In genomic region chr17:28404461-28404811, GRCh38 we compare ENCODE assay signal across 12 cellular contexts. TPM values are rescaled to one million over a fixed set of nuclear protein-coding genes. Genes with fewer than 3 reads are reported as not detected.
DNase-seq lines count a peak whose midpoint lies in the region; ATAC-seq, FAIRE-seq and TF ChIP-seq lines count a peak whose summit lies in the region.
"Had no signal": no experiment of that assay in that cellular context is flagged by ENCODE, and none has a peak within 500 bp of the region (broad histone marks: within the 10 kb centered on the region; RNA-seq: fewer than 3 reads in every experiment).

No MANE protein-coding gene starts in this region.

- TF ChIP-seq POLR2A in HepG2 (IDR thresholded peaks at IDR 0.05; ENCODE audit: insufficient read depth in 1 of 2, low read depth in 2 of 2, low read length in 2 of 2) = no peak

- DNase-seq in activated CD4-positive, alpha-beta T cell treated with anti-CD3 and anti-CD28 coated beads, Interleukin-2, amount 10 ng/mL, durations not matched to agents 24 days and 14 days = no peak
- no peak for DNase-seq in activated CD4-positive, alpha-beta T cell treated with anti-CD3 and anti-CD28 coated beads, Interleukin-2, amount 50 U/mL, for 1 hour
- DNase-seq in HepG2 (ENCODE audit: low spot score) (no peak), smooth muscle cell (lab: John Stamatoyannopoulos, UW; ENCODE audit: unreplicated experiment) (no peak), foreskin fibroblast (no peak), Ammon's horn (ENCODE audit: low spot score) (no peak), DMS53 (lab: John Stamatoyannopoulos, UW) (no peak)
- DNase-seq: HCEC 1CT, NCI-H446 treated with DMSO at 0.1 percent for 48 hours had no signal

- no peak overlapping the region for H3K27ac Mint-ChIP-seq in activated CD4-positive, alpha-beta T cell treated with anti-CD3 and anti-CD28 coated beads, Interleukin-2, amount 10 ng/mL, durations not matched to agents 24 days and 14 days

- no peak for FAIRE-seq in HepG2 (lab: Jason Lieb, UNC)

- in situ Hi-C loops in HepG2 (cut with HindIII; ENCODE audit: extremely low pct_ligation_motif_present, low pct_unique_long_range_greater_than_20kb) = no loop called here

- peaks cover 3% of the 10 kb centered on the region for H3K36me3 Mint-ChIP-seq in activated CD4-positive, alpha-beta T cell treated with anti-CD3 and anti-CD28 coated beads, Interleukin-2, amount 10 ng/mL, durations not matched to agents 24 days and 14 days (ENCODE audit: low read depth)

- TF ChIP-seq RAD21 in HepG2 (CRISPR knock-in tag; IDR thresholded peaks at IDR 0.05) = no peak

- CTCF ChIA-PET in HepG2 (lab: Yijun Ruan, JAX; ENCODE audit: low intra/inter-chr PET ratio, low total read pairs) = no interaction called here

- no peaks in the 10 kb centered on the region for H3F3A ChIP-seq in smooth muscle cell (ENCODE audit: low read depth)

- peaks cover 3% of the 10 kb centered on the region for H3K27me3 Mint-ChIP-seq in activated CD4-positive, alpha-beta T cell treated with anti-CD3 and anti-CD28 coated beads, Interleukin-2, amount 10 ng/mL, durations not matched to agents 24 days and 14 days

- peak overlapping the region; percentile 79 for H3K9ac ChIP-seq in HepG2 (ENCODE audit: insufficient read depth, low read depth, low read length)
- H3K9ac ChIP-seq in smooth muscle cell (ENCODE audit: low read depth) = no peak overlapping the region

- TF ChIP-seq CTCF in HepG2 (CRISPR knock-in tag; IDR thresholded peaks at IDR 0.05) = no peak
- no peak for TF ChIP-seq CTCF in smooth muscle cell (IDR thresholded peaks at IDR 0.05; ENCODE audit: borderline replicate concordance, insufficient read depth, poor library complexity, severe bottlenecking)
- TF ChIP-seq CTCF in foreskin fibroblast (IDR thresholded peaks at IDR 0.05; ENCODE audit: low read depth, low read length) = no peak

- WGBS in adipose tissue, 3 donors = 82 to 94% (median 94%) methylated on average over 5 of the region's 5 CpGs
- 56% methylated on average over 5 of the region's 5 CpGs for WGBS in HepG2 (ENCODE audit: low lambda C conversion rate)
- WGBS in smooth muscle cell (ENCODE audit: low lambda C conversion rate) = 97% methylated on average over 5 of the region's 5 CpGs

- no peak for TF ChIP-seq EP300 in HepG2 (IDR thresholded peaks at IDR 0.05; ENCODE audit: low read depth in 2 of 2, low read length in 2 of 2)
- TF ChIP-seq EP300 in HepG2 (CRISPR knock-in tag; IDR thresholded peaks at IDR 0.05; ENCODE audit: borderline replicate concordance) = no peak

- H3K4me1 Mint-ChIP-seq in activated CD4-positive, alpha-beta T cell treated with anti-CD3 and anti-CD28 coated beads, Interleukin-2, amount 10 ng/mL, durations not matched to agents 24 days and 14 days = peaks cover 7% of the 10 kb centered on the region

- H3K4me1 ChIP-seq in HepG2 (ENCODE audit: insufficient read depth, low read length) (peaks cover 31% of the 10 kb centered on the region), smooth muscle cell (ENCODE audit: low read depth) (peaks cover 6% of the 10 kb centered on the region)

- H2AFZ ChIP-seq in HepG2 (ENCODE audit: low read length) (no peak overlapping the region), smooth muscle cell (ENCODE audit: low read depth) (no peak overlapping the region)

- BruUV-seq in HepG2 (replicated peaks; lab: Mats Ljungman, UMichigan) = no TSS peak

- no peaks in the 10 kb centered on the region for H3K9me3 Mint-ChIP-seq in activated CD4-positive, alpha-beta T cell treated with anti-CD3 and anti-CD28 coated beads, Interleukin-2, amount 10 ng/mL, durations not matched to agents 24 days and 14 days

- POLR2A ChIA-PET in HepG2 (lab: Yijun Ruan, JAX) = interaction anchor here (0.8 to 3.4 kb wide), 13 partner anchors 9 to 146 kb away, joined by 3 to 122 read pairs (median 18); partner anchors contain the start of genes IFT20, POLDIP2, SARM1 and SEBOX

- H3K36me3 ChIP-seq in HepG2 (replicated peaks in 1 of 2; ENCODE audit: control insufficient read depth in 1 of 2, insufficient read depth in 2 of 2, low read length in 2 of 2) = peaks cover 9 to 33% of the 10 kb centered on the region in 2 experiments
- H3K36me3 ChIP-seq in smooth muscle cell (ENCODE audit: low read depth) = no peaks in the 10 kb centered on the region

- peak; percentile 32 for ATAC-seq in HepG2

- H3K4me3 ChIP-seq in HepG2 (replicated peaks in 1 of 3; ENCODE audit: insufficient read depth in 1 of 3, low read depth in 2 of 3, low read length in 3 of 3) (peak overlapping the region; percentile 68 to 84 (median 76); a peak in 5 of 6 replicates), smooth muscle cell (peak overlapping the region; percentile 95), foreskin fibroblast (ENCODE audit: low read depth in 1 of 2, low read length in 2 of 2) (no peak overlapping the region)

- H3K4me3 Mint-ChIP-seq in activated CD4-positive, alpha-beta T cell treated with anti-CD3 and anti-CD28 coated beads, Interleukin-2, amount 10 ng/mL, durations not matched to agents 24 days and 14 days = peak overlapping the region; percentile 19

- H4K20me1 ChIP-seq in HepG2 (ENCODE audit: insufficient read depth, low read length) (no peaks in the 10 kb centered on the region), smooth muscle cell (ENCODE audit: low read depth) (no peaks in the 10 kb centered on the region)

- intact Hi-C loops in activated CD4-positive, alpha-beta T cell treated with anti-CD3 and anti-CD28 coated beads, Interleukin-2, amount 10 ng/mL, durations not matched to agents 24 days and 14 days (cut with micrococcal nuclease) = no loop called here
- intact Hi-C loops in HepG2 (cut with micrococcal nuclease; ENCODE audit: unreplicated experiment) = no loop called here

- H3K9me3 ChIP-seq in HepG2 (ENCODE audit: low read length) (no peaks in the 10 kb centered on the region), smooth muscle cell (replicated peaks; ENCODE audit: low read depth) (no peaks in the 10 kb centered on the region)

- H3K27ac ChIP-seq in adipose tissue (ENCODE audit: low read depth, low read length) (peak overlapping the region; percentile 18), HepG2 (ENCODE audit: extremely low read length, insufficient read depth, low read length) (peak overlapping the region; percentile 67), smooth muscle cell (ENCODE audit: low read depth) (no peak overlapping the region)

- H3K27me3 ChIP-seq in HepG2 (ENCODE audit: control insufficient read depth in 1 of 2, insufficient read depth in 2 of 2, low read length in 2 of 2) = no peaks in the 10 kb centered on the region; a peak in 1 of 5 replicates
- no peaks in the 10 kb centered on the region for H3K27me3 ChIP-seq in smooth muscle cell (ENCODE audit: low read depth)

- H3K79me2 ChIP-seq in HepG2 (ENCODE audit: insufficient read depth, low read length) = peaks cover 13% of the 10 kb centered on the region
- H3K79me2 ChIP-seq in smooth muscle cell (ENCODE audit: low read depth) = no peaks in the 10 kb centered on the region

- H3K4me2 ChIP-seq in HepG2 (ENCODE audit: low read depth, low read length) (peak overlapping the region; percentile 97), smooth muscle cell (peak overlapping the region; percentile 100)

RNA-seq across cellular contexts. Expression of gene SLC46A1, which starts 1.6 kb away (rescaled TPM):
- total RNA-seq in activated CD4-positive, alpha-beta T cell treated with anti-CD3 and anti-CD28 coated beads, Interleukin-2, amount 10 ng/mL, durations not matched to agents 24 days and 14 days = 7.0 and 7.9 TPM in 2 replicates
- 1 to 10 TPM; 1.2 to 5.3 (median 3.9) TPM for polyA plus RNA-seq in adipose tissue
- 9.4 and 22.6 TPM in 2 replicates for total RNA-seq in HepG2 (2016; rRNA removed; fragmentation: Illumina TruSeq; extraction: Trizol)
- total RNA-seq in HepG2 (2016; cell fraction: cytosol; rRNA removed; fragmentation: Illumina TruSeq; extraction: Trizol; ENCODE audit: low read depth) = 3.5 and 5.4 TPM in 2 replicates
- total RNA-seq in HepG2 (2016; cell fraction: insoluble cytoplasmic fraction; rRNA removed; fragmentation: Illumina TruSeq; extraction: Trizol) = 9.1 and 22.4 TPM in 2 replicates
- 5.8 and 10.3 TPM in 2 replicates for total RNA-seq in HepG2 (2016; cell fraction: membrane; rRNA removed; fragmentation: Illumina TruSeq; extraction: Trizol)
- total RNA-seq in HepG2 (2016; cell fraction: nucleus; rRNA removed; fragmentation: Illumina TruSeq; extraction: Trizol) = 30.8 and 32.9 TPM in 2 replicates
- 19.6 and 25.8 TPM in 2 replicates for polyA plus RNA-seq in HepG2 (2011; rRNA removed)
- 12.7 and 13.7 TPM in 2 replicates for polyA plus RNA-seq in HepG2 (2011; cell fraction: cytosol; rRNA removed)
- 30.3 and 37.6 TPM in 2 replicates for polyA plus RNA-seq in HepG2 (2011; cell fraction: nucleus; rRNA removed)
- 14.5 and 20.5 TPM in 2 replicates for polyA plus RNA-seq in HepG2 (2012)
- polyA plus RNA-seq in HepG2 (2016; cell fraction: cytosol; fragmentation: Illumina TruSeq; extraction: Trizol; ENCODE audit: low read depth) = 1.8 and 2.3 TPM in 2 replicates
- polyA plus RNA-seq in HepG2 (2016; cell fraction: insoluble cytoplasmic fraction; fragmentation: Illumina TruSeq; extraction: Trizol; ENCODE audit: low read depth) = 9.0 and 9.7 TPM in 2 replicates
- polyA plus RNA-seq in HepG2 (2016; cell fraction: membrane; fragmentation: Illumina TruSeq; extraction: Trizol; ENCODE audit: low read depth) = 2.4 and 3.5 TPM in 2 replicates
- 37.8 and 44.2 TPM in 2 replicates for polyA plus RNA-seq in HepG2 (2016; cell fraction: nucleus; fragmentation: Illumina TruSeq; extraction: Trizol; ENCODE audit: insufficient read depth, low read depth)
- 37.9 and 60.4 TPM in 2 replicates for polyA minus RNA-seq in HepG2 (2011; rRNA and poly(A)+ RNA removed; ENCODE audit: low replicate concordance)
- 16.3 and 22.3 TPM in 2 replicates for polyA minus RNA-seq in HepG2 (2011; cell fraction: cytosol; rRNA and poly(A)+ RNA removed)
- polyA minus RNA-seq in HepG2 (2011; cell fraction: nucleus; rRNA and poly(A)+ RNA removed) = 31.0 and 41.5 TPM in 2 replicates
- 5.1 and 20.9 TPM in 2 replicates for total RNA-seq in smooth muscle cell
- polyA plus RNA-seq in smooth muscle cell = 7.0 and 10.3 TPM in 2 replicates

RNA-seq across cellular contexts. Expression of gene SARM1, which starts 32.9 kb away (rescaled TPM):
- 36.4 and 37.7 TPM in 2 replicates for total RNA-seq in activated CD4-positive, alpha-beta T cell treated with anti-CD3 and anti-CD28 coated beads, Interleukin-2, amount 10 ng/mL, durations not matched to agents 24 days and 14 days
- polyA plus RNA-seq in adipose tissue = 10 to 100 TPM in 1 of 3 donors, 1 to 10 TPM in 2; 3.7 to 13.1 (median 9.8) TPM
- total RNA-seq in HepG2 (2016; rRNA removed; fragmentation: Illumina TruSeq; extraction: Trizol) = 0.25 and 0.73 TPM in 2 replicates
- 0.09 and 0.20 TPM in 2 replicates for total RNA-seq in HepG2 (2016; cell fraction: cytosol; rRNA removed; fragmentation: Illumina TruSeq; extraction: Trizol; ENCODE audit: low read depth)
- 0.73 and 0.78 TPM in 2 replicates for total RNA-seq in HepG2 (2016; cell fraction: insoluble cytoplasmic fraction; rRNA removed; fragmentation: Illumina TruSeq; extraction: Trizol)
- 0.09 and 0.28 TPM in 2 replicates for total RNA-seq in HepG2 (2016; cell fraction: membrane; rRNA removed; fragmentation: Illumina TruSeq; extraction: Trizol)
- total RNA-seq in HepG2 (2016; cell fraction: nucleus; rRNA removed; fragmentation: Illumina TruSeq; extraction: Trizol) = 0.84 and 0.94 TPM in 2 replicates
- 0.86 and 1.1 TPM in 2 replicates for polyA plus RNA-seq in HepG2 (2011; rRNA removed)
- polyA plus RNA-seq in HepG2 (2011; cell fraction: cytosol; rRNA removed) = 0.30 and 0.56 TPM in 2 replicates
- 5.4 and 6.1 TPM in 2 replicates for polyA plus RNA-seq in HepG2 (2011; cell fraction: nucleus; rRNA removed)
- 0.36 and 3.0 TPM in 2 replicates for polyA plus RNA-seq in HepG2 (2012)
- polyA plus RNA-seq in HepG2 (2016; cell fraction: cytosol; fragmentation: Illumina TruSeq; extraction: Trizol; ENCODE audit: low read depth) = 0.14 and 0.16 TPM in 2 replicates
- polyA plus RNA-seq in HepG2 (2016; cell fraction: insoluble cytoplasmic fraction; fragmentation: Illumina TruSeq; extraction: Trizol; ENCODE audit: low read depth) = 0.27 and 0.61 TPM in 2 replicates
- 0.22 and 0.23 TPM in 2 replicates for polyA plus RNA-seq in HepG2 (2016; cell fraction: membrane; fragmentation: Illumina TruSeq; extraction: Trizol; ENCODE audit: low read depth)
- 2.1 and 2.7 TPM in 2 replicates for polyA plus RNA-seq in HepG2 (2016; cell fraction: nucleus; fragmentation: Illumina TruSeq; extraction: Trizol; ENCODE audit: insufficient read depth, low read depth)
- 2.2 and 23.4 TPM in 2 replicates for polyA minus RNA-seq in HepG2 (2011; rRNA and poly(A)+ RNA removed; ENCODE audit: low replicate concordance)
- 0.09 and 0.30 TPM in 2 replicates for polyA minus RNA-seq in HepG2 (2011; cell fraction: cytosol; rRNA and poly(A)+ RNA removed)
- polyA minus RNA-seq in HepG2 (2011; cell fraction: nucleus; rRNA and poly(A)+ RNA removed) = 3.9 TPM in 2 replicates
- 8.2 and 13.4 TPM in 2 replicates for total RNA-seq in smooth muscle cell
- polyA plus RNA-seq in smooth muscle cell = 8.3 and 8.7 TPM in 2 replicates

RNA-seq across cellular contexts. Expression of gene VTN, which starts 34.3 kb away (rescaled TPM):
- total RNA-seq in activated CD4-positive, alpha-beta T cell treated with anti-CD3 and anti-CD28 coated beads, Interleukin-2, amount 10 ng/mL, durations not matched to agents 24 days and 14 days = 0.23 and 0.24 TPM in 2 replicates
- polyA plus RNA-seq in adipose tissue = 1 to 10 TPM; 2.1 to 6.9 (median 2.1) TPM
- total RNA-seq in HepG2 (2016; rRNA removed; fragmentation: Illumina TruSeq; extraction: Trizol) = 43.9 and 108 TPM in 2 replicates
- 11.6 and 13.5 TPM in 2 replicates for total RNA-seq in HepG2 (2016; cell fraction: cytosol; rRNA removed; fragmentation: Illumina TruSeq; extraction: Trizol; ENCODE audit: low read depth)
- 42.5 and 110 TPM in 2 replicates for total RNA-seq in HepG2 (2016; cell fraction: insoluble cytoplasmic fraction; rRNA removed; fragmentation: Illumina TruSeq; extraction: Trizol)
- total RNA-seq in HepG2 (2016; cell fraction: membrane; rRNA removed; fragmentation: Illumina TruSeq; extraction: Trizol) = 21.9 and 23.9 TPM in 2 replicates
- 103 and 124 TPM in 2 replicates for total RNA-seq in HepG2 (2016; cell fraction: nucleus; rRNA removed; fragmentation: Illumina TruSeq; extraction: Trizol)
- polyA plus RNA-seq in HepG2 (2011; rRNA removed) = 131 and 230 TPM in 2 replicates
- 124 and 146 TPM in 2 replicates for polyA plus RNA-seq in HepG2 (2011; cell fraction: cytosol; rRNA removed)
- 140 and 166 TPM in 2 replicates for polyA plus RNA-seq in HepG2 (2011; cell fraction: nucleus; rRNA removed)
- 284 and 339 TPM in 2 replicates for polyA plus RNA-seq in HepG2 (2012)
- polyA plus RNA-seq in HepG2 (2016; cell fraction: cytosol; fragmentation: Illumina TruSeq; extraction: Trizol; ENCODE audit: low read depth) = 22.3 and 24.7 TPM in 2 replicates
- polyA plus RNA-seq in HepG2 (2016; cell fraction: insoluble cytoplasmic fraction; fragmentation: Illumina TruSeq; extraction: Trizol; ENCODE audit: low read depth) = 46.3 and 58.2 TPM in 2 replicates
- polyA plus RNA-seq in HepG2 (2016; cell fraction: membrane; fragmentation: Illumina TruSeq; extraction: Trizol; ENCODE audit: low read depth) = 29.7 and 32.6 TPM in 2 replicates
- 199 and 223 TPM in 2 replicates for polyA plus RNA-seq in HepG2 (2016; cell fraction: nucleus; fragmentation: Illumina TruSeq; extraction: Trizol; ENCODE audit: insufficient read depth, low read depth)
- polyA minus RNA-seq in HepG2 (2011; rRNA and poly(A)+ RNA removed; ENCODE audit: low replicate concordance) = 37.6 and 134 TPM in 2 replicates
- polyA minus RNA-seq in HepG2 (2011; cell fraction: cytosol; rRNA and poly(A)+ RNA removed) = 45.8 and 97.8 TPM in 2 replicates
- polyA minus RNA-seq in HepG2 (2011; cell fraction: nucleus; rRNA and poly(A)+ RNA removed) = 30.3 and 66.1 TPM in 2 replicates
- 60.3 and 90.5 TPM in 2 replicates for total RNA-seq in smooth muscle cell
- polyA plus RNA-seq in smooth muscle cell = 71.2 and 90.3 TPM in 2 replicates
- total RNA-seq: HT-29 had no signal

RNA-seq across cellular contexts. Expression of gene SEBOX, which starts 39.4 kb away (rescaled TPM):
- not detected in 2 replicates for total RNA-seq in activated CD4-positive, alpha-beta T cell treated with anti-CD3 and anti-CD28 coated beads, Interleukin-2, amount 10 ng/mL, durations not matched to agents 24 days and 14 days
- polyA plus RNA-seq in adipose tissue (not detected), HepG2 (2011; rRNA removed) (not detected in 2 replicates), smooth muscle cell (not detected in 2 replicates)
- total RNA-seq in HepG2 (2016; rRNA removed; fragmentation: Illumina TruSeq; extraction: Trizol) (not detected in 2 replicates), smooth muscle cell (not detected in 2 replicates)
- not detected in 2 replicates for total RNA-seq in HepG2 (2016; cell fraction: cytosol; rRNA removed; fragmentation: Illumina TruSeq; extraction: Trizol; ENCODE audit: low read depth)
- total RNA-seq in HepG2 (2016; cell fraction: insoluble cytoplasmic fraction; rRNA removed; fragmentation: Illumina TruSeq; extraction: Trizol) = not detected in 2 replicates
- total RNA-seq in HepG2 (2016; cell fraction: membrane; rRNA removed; fragmentation: Illumina TruSeq; extraction: Trizol) = not detected in 2 replicates
- total RNA-seq in HepG2 (2016; cell fraction: nucleus; rRNA removed; fragmentation: Illumina TruSeq; extraction: Trizol) = not detected in 2 replicates
- not detected in 2 replicates for polyA plus RNA-seq in HepG2 (2011; cell fraction: cytosol; rRNA removed)
- polyA plus RNA-seq in HepG2 (2011; cell fraction: nucleus; rRNA removed) = 0.43 TPM in 1 of 2 replicates, not detected in the other
- polyA plus RNA-seq in HepG2 (2012) = not detected in 2 replicates
- polyA plus RNA-seq in HepG2 (2016; cell fraction: cytosol; fragmentation: Illumina TruSeq; extraction: Trizol; ENCODE audit: low read depth) = not detected in 2 replicates
- polyA plus RNA-seq in HepG2 (2016; cell fraction: insoluble cytoplasmic fraction; fragmentation: Illumina TruSeq; extraction: Trizol; ENCODE audit: low read depth) = not detected in 2 replicates
- polyA plus RNA-seq in HepG2 (2016; cell fraction: membrane; fragmentation: Illumina TruSeq; extraction: Trizol; ENCODE audit: low read depth) = not detected in 2 replicates
- polyA plus RNA-seq in HepG2 (2016; cell fraction: nucleus; fragmentation: Illumina TruSeq; extraction: Trizol; ENCODE audit: insufficient read depth, low read depth) = not detected in 2 replicates
- polyA minus RNA-seq in HepG2 (2011; rRNA and poly(A)+ RNA removed; ENCODE audit: low replicate concordance) = 0.34 TPM in 1 of 2 replicates, not detected in the other
- not detected in 2 replicates for polyA minus RNA-seq in HepG2 (2011; cell fraction: cytosol; rRNA and poly(A)+ RNA removed)
- not detected in 2 replicates for polyA minus RNA-seq in HepG2 (2011; cell fraction: nucleus; rRNA and poly(A)+ RNA removed)
- total RNA-seq: cerebellum, HT-29 had no signal

RNA-seq across cellular contexts. Expression of gene POLDIP2, which starts 47.1 kb away (rescaled TPM):
- 112 and 115 TPM in 2 replicates for total RNA-seq in activated CD4-positive, alpha-beta T cell treated with anti-CD3 and anti-CD28 coated beads, Interleukin-2, amount 10 ng/mL, durations not matched to agents 24 days and 14 days
- polyA plus RNA-seq in adipose tissue (10 to 100 TPM; 55.1 to 89.6 (median 58.5) TPM), HepG2 (2011; rRNA removed) (85.9 and 86.0 TPM in 2 replicates), smooth muscle cell (82.9 and 83.2 TPM in 2 replicates)
- total RNA-seq in HepG2 (2016; rRNA removed; fragmentation: Illumina TruSeq; extraction: Trizol) (114 and 127 TPM in 2 replicates), smooth muscle cell (52.6 and 55.0 TPM in 2 replicates)
- 63.3 and 67.3 TPM in 2 replicates for total RNA-seq in HepG2 (2016; cell fraction: cytosol; rRNA removed; fragmentation: Illumina TruSeq; extraction: Trizol; ENCODE audit: low read depth)
- 112 and 115 TPM in 2 replicates for total RNA-seq in HepG2 (2016; cell fraction: insoluble cytoplasmic fraction; rRNA removed; fragmentation: Illumina TruSeq; extraction: Trizol)
- 118 and 133 TPM in 2 replicates for total RNA-seq in HepG2 (2016; cell fraction: membrane; rRNA removed; fragmentation: Illumina TruSeq; extraction: Trizol)
- 47.1 and 53.4 TPM in 2 replicates for total RNA-seq in HepG2 (2016; cell fraction: nucleus; rRNA removed; fragmentation: Illumina TruSeq; extraction: Trizol)
- 82.5 and 91.5 TPM in 2 replicates for polyA plus RNA-seq in HepG2 (2011; cell fraction: cytosol; rRNA removed)
- polyA plus RNA-seq in HepG2 (2011; cell fraction: nucleus; rRNA removed) = 40.8 and 49.4 TPM in 2 replicates
- polyA plus RNA-seq in HepG2 (2012) = 60.2 and 73.0 TPM in 2 replicates
- polyA plus RNA-seq in HepG2 (2016; cell fraction: cytosol; fragmentation: Illumina TruSeq; extraction: Trizol; ENCODE audit: low read depth) = 78.3 and 93.1 TPM in 2 replicates
- polyA plus RNA-seq in HepG2 (2016; cell fraction: insoluble cytoplasmic fraction; fragmentation: Illumina TruSeq; extraction: Trizol; ENCODE audit: low read depth) = 128 and 147 TPM in 2 replicates
- 120 and 126 TPM in 2 replicates for polyA plus RNA-seq in HepG2 (2016; cell fraction: membrane; fragmentation: Illumina TruSeq; extraction: Trizol; ENCODE audit: low read depth)
- polyA plus RNA-seq in HepG2 (2016; cell fraction: nucleus; fragmentation: Illumina TruSeq; extraction: Trizol; ENCODE audit: insufficient read depth, low read depth) = 79.9 and 84.9 TPM in 2 replicates
- 108 and 190 TPM in 2 replicates for polyA minus RNA-seq in HepG2 (2011; rRNA and poly(A)+ RNA removed; ENCODE audit: low replicate concordance)
- polyA minus RNA-seq in HepG2 (2011; cell fraction: cytosol; rRNA and poly(A)+ RNA removed) = 42.1 and 47.7 TPM in 2 replicates
- polyA minus RNA-seq in HepG2 (2011; cell fraction: nucleus; rRNA and poly(A)+ RNA removed) = 22.0 and 26.2 TPM in 2 replicates

Comparison
In these comparisons a context has a peak if more than half of its experiments do, and no peak if none do; other contexts are left out.
1. H3K4me3 ChIP-seq: peak in HepG2 (3 of 3) and smooth muscle cell (single experiment); none in foreskin fibroblast (0 of 2).
2. RNA of gene VTN, which starts 34.3 kb away (total RNA-seq): 11.6 to 124 TPM in HepG2 and 60.3 to 90.5 TPM in smooth muscle cell; 0.23 to 0.24 TPM in activated CD4-positive, alpha-beta T cell treated with anti-CD3 and anti-CD28 coated beads, Interleukin-2, amount 10 ng/mL, durations not matched to agents 24 days and 14 days; every median in the first group is over 10 times any median in the second.